In the genomic region with DNA sequence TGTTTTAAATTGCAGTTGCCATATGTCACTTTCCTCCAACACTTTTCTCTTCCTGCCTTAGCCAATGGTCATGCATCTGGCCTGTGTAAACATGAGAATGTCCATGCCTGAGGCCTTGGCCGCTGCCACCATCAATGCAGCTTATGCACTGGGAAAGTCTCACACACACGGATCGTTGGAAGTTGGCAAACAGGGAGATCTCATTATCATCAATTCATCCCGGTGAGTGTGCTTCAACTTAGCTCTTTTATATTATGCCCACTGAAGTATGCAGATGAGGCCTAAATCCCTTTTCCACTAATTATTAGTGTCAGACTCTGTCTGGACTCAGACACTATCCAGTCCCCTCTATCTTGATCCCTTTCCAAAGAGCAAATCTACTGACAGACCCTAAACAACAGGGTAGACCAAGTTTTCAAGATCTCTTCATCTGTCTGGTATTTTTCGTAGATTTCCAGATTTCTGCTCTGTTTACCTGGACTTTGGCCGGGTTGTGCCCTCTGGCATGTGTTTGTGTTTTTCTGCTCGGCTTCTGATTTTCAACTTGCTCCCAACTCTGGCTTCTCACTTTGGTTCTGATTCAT, we compare ENCODE assay signal across 1 cellular context.
A peak's percentile ranks its signal among the peaks of the same experiment; 100 is the strongest.
TF ChIP-seq lines count a peak whose summit lies in the region.

No MANE protein-coding gene starts in this region.

TF ChIP-seq in HepG2, 621 proteins besides CTCF, POLR2A, EP300 and RAD21 (continued from another document and continues in another):
- TF ChIP-seq, protein P1, sequence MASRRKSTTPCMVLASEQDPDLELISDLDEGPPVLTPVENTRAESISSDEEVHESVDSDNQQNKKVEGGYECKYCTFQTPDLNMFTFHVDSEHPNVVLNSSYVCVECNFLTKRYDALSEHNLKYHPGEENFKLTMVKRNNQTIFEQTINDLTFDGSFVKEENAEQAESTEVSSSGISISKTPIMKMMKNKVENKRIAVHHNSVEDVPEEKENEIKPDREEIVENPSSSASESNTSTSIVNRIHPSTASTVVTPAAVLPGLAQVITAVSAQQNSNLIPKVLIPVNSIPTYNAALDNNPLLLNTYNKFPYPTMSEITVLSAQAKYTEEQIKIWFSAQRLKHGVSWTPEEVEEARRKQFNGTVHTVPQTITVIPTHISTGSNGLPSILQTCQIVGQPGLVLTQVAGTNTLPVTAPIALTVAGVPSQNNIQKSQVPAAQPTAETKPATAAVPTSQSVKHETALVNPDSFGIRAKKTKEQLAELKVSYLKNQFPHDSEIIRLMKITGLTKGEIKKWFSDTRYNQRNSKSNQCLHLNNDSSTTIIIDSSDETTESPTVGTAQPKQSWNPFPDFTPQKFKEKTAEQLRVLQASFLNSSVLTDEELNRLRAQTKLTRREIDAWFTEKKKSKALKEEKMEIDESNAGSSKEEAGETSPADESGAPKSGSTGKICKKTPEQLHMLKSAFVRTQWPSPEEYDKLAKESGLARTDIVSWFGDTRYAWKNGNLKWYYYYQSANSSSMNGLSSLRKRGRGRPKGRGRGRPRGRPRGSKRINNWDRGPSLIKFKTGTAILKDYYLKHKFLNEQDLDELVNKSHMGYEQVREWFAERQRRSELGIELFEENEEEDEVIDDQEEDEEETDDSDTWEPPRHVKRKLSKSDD (CRISPR knock-in tag; IDR thresholded peaks at IDR 0.05; ENCODE audit: low read depth): no peak
- TF ChIP-seq ZNF230 (CRISPR knock-in tag; IDR thresholded peaks at IDR 0.05) (no peak), ZNF747 (CRISPR knock-in tag; IDR thresholded peaks at IDR 0.05; ENCODE audit: borderline replicate concordance) (no peak), ASH2L (IDR thresholded peaks at IDR 0.05; ENCODE audit: insufficient read length, low read depth, low read length) (peak; percentile 93), KLF15 (CRISPR knock-in tag; IDR thresholded peaks at IDR 0.05; ENCODE audit: borderline replicate concordance) (no peak), MXI1 (IDR thresholded peaks at IDR 0.05; ENCODE audit: borderline replicate concordance, low read depth, low read length) (peak; percentile 27; the same call in 1 of the 3 replicates), ZNF460 (CRISPR knock-in tag; IDR thresholded peaks at IDR 0.05; ENCODE audit: borderline replicate concordance) (no peak), SAP130 (CRISPR knock-in tag; IDR thresholded peaks at IDR 0.05; ENCODE audit: low read depth) (peak; percentile 82), NFIC (IDR thresholded peaks at IDR 0.05; ENCODE audit: low read length) (peak; percentile 74; the same call in 1 of the 2 replicates), SALL2 (CRISPR knock-in tag; IDR thresholded peaks at IDR 0.05) (no peak), PHF21A (CRISPR knock-in tag; IDR thresholded peaks at IDR 0.05) (peak; percentile 54; the same call in 1 of the 2 replicates), SMARCC2 (IDR thresholded peaks at IDR 0.05) (no peak), HHEX (CRISPR knock-in tag; IDR thresholded peaks at IDR 0.05) (no peak), RELA (CRISPR knock-in tag; IDR thresholded peaks at IDR 0.05) (no peak), ZNF761 (CRISPR knock-in tag; conservative IDR thresholded peaks at IDR 0.05) (no peak), RFXAP (CRISPR knock-in tag; IDR thresholded peaks at IDR 0.05; ENCODE audit: borderline replicate concordance) (no peak), KDM4B (CRISPR knock-in tag; IDR thresholded peaks at IDR 0.05) (no peak; the same call in 1 of the 2 replicates), HNRNPH1 (optimal IDR thresholded peaks at IDR 0.05; ENCODE audit: low read depth, low read length) (no peak), HNRNPL (IDR thresholded peaks at IDR 0.05; ENCODE audit: low read depth, low read length) (no peak), FOSL2 (CRISPR knock-in tag; IDR thresholded peaks at IDR 0.05) (peak; percentile 68), SMAD9 (CRISPR knock-in tag; IDR thresholded peaks at IDR 0.05) (no peak), ZMYM4 (CRISPR knock-in tag; IDR thresholded peaks at IDR 0.05) (peak; percentile 75), ZNF782 (CRISPR knock-in tag; IDR thresholded peaks at IDR 0.05; ENCODE audit: borderline replicate concordance) (no peak), CENPT (CRISPR knock-in tag; IDR thresholded peaks at IDR 0.05; ENCODE audit: low read depth) (no peak), NCOA1 (CRISPR knock-in tag; IDR thresholded peaks at IDR 0.05) (no peak), ZNF496 (CRISPR knock-in tag; IDR thresholded peaks at IDR 0.05; ENCODE audit: insufficient replicate concordance) (no peak), RBFOX2 (IDR thresholded peaks at IDR 0.05; ENCODE audit: low read depth, low read length) (0 out of 2 replicates have a peak, but pooled peaks have one; percentile 13), ZNF878 (CRISPR knock-in tag; IDR thresholded peaks at IDR 0.05) (no peak), KDM3A (CRISPR knock-in tag; IDR thresholded peaks at IDR 0.05; ENCODE audit: low read depth) (0 out of 2 replicates have a peak, but pooled peaks have one; percentile 47), ZBTB3 (CRISPR knock-in tag; IDR thresholded peaks at IDR 0.05; ENCODE audit: borderline replicate concordance, low read depth) (no peak), NFRKB (IDR thresholded peaks at IDR 0.05) (no peak), ZNF773 (CRISPR knock-in tag; IDR thresholded peaks at IDR 0.05; ENCODE audit: borderline replicate concordance) (no peak)
- TF ChIP-seq, protein P2, sequence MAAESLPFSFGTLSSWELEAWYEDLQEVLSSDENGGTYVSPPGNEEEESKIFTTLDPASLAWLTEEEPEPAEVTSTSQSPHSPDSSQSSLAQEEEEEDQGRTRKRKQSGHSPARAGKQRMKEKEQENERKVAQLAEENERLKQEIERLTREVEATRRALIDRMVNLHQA (CRISPR knock-in tag; IDR thresholded peaks at IDR 0.05): no peak
- TF ChIP-seq, protein P3, sequence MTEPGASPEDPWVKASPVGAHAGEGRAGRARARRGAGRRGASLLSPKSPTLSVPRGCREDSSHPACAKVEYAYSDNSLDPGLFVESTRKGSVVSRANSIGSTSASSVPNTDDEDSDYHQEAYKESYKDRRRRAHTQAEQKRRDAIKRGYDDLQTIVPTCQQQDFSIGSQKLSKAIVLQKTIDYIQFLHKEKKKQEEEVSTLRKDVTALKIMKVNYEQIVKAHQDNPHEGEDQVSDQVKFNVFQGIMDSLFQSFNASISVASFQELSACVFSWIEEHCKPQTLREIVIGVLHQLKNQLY (CRISPR knock-in tag; IDR thresholded peaks at IDR 0.05): 0 out of 2 replicates have a peak, but pooled peaks have one; percentile 51
- TF ChIP-seq, protein P4, sequence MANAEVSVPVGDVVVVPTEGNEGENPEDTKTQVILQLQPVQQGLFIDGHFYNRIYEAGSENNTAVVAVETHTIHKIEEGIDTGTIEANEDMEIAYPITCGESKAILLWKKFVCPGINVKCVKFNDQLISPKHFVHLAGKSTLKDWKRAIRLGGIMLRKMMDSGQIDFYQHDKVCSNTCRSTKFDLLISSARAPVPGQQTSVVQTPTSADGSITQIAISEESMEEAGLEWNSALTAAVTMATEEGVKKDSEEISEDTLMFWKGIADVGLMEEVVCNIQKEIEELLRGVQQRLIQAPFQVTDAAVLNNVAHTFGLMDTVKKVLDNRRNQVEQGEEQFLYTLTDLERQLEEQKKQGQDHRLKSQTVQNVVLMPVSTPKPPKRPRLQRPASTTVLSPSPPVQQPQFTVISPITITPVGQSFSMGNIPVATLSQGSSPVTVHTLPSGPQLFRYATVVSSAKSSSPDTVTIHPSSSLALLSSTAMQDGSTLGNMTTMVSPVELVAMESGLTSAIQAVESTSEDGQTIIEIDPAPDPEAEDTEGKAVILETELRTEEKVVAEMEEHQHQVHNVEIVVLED (CRISPR knock-in tag; IDR thresholded peaks at IDR 0.05; ENCODE audit: borderline replicate concordance): no peak; the same call in 1 of the 2 replicates
- TF ChIP-seq, protein P5, sequence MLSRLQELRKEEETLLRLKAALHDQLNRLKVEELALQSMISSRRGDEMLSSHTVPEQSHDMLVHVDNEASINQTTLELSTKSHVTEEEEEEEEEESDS (CRISPR knock-in tag; IDR thresholded peaks at IDR 0.05; ENCODE audit: borderline replicate concordance): no peak
- TF ChIP-seq, protein P6, sequence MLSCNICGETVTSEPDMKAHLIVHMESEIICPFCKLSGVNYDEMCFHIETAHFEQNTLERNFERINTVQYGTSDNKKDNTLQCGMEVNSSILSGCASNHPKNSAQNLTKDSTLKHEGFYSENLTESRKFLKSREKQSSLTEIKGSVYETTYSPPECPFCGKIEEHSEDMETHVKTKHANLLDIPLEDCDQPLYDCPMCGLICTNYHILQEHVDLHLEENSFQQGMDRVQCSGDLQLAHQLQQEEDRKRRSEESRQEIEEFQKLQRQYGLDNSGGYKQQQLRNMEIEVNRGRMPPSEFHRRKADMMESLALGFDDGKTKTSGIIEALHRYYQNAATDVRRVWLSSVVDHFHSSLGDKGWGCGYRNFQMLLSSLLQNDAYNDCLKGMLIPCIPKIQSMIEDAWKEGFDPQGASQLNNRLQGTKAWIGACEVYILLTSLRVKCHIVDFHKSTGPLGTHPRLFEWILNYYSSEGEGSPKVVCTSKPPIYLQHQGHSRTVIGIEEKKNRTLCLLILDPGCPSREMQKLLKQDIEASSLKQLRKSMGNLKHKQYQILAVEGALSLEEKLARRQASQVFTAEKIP (CRISPR knock-in tag; IDR thresholded peaks at IDR 0.05; ENCODE audit: borderline replicate concordance): no peak
- TF ChIP-seq, protein P7, sequence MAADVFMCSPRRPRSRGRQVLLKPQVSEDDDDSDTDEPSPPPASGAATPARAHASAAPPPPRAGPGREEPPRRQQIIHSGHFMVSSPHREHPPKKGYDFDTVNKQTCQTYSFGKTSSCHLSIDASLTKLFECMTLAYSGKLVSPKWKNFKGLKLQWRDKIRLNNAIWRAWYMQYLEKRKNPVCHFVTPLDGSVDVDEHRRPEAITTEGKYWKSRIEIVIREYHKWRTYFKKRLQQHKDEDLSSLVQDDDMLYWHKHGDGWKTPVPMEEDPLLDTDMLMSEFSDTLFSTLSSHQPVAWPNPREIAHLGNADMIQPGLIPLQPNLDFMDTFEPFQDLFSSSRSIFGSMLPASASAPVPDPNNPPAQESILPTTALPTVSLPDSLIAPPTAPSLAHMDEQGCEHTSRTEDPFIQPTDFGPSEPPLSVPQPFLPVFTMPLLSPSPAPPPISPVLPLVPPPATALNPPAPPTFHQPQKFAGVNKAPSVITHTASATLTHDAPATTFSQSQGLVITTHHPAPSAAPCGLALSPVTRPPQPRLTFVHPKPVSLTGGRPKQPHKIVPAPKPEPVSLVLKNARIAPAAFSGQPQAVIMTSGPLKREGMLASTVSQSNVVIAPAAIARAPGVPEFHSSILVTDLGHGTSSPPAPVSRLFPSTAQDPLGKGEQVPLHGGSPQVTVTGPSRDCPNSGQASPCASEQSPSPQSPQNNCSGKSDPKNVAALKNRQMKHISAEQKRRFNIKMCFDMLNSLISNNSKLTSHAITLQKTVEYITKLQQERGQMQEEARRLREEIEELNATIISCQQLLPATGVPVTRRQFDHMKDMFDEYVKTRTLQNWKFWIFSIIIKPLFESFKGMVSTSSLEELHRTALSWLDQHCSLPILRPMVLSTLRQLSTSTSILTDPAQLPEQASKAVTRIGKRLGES (CRISPR knock-in tag; IDR thresholded peaks at IDR 0.05; ENCODE audit: borderline replicate concordance): no peak
- TF ChIP-seq, protein P8, sequence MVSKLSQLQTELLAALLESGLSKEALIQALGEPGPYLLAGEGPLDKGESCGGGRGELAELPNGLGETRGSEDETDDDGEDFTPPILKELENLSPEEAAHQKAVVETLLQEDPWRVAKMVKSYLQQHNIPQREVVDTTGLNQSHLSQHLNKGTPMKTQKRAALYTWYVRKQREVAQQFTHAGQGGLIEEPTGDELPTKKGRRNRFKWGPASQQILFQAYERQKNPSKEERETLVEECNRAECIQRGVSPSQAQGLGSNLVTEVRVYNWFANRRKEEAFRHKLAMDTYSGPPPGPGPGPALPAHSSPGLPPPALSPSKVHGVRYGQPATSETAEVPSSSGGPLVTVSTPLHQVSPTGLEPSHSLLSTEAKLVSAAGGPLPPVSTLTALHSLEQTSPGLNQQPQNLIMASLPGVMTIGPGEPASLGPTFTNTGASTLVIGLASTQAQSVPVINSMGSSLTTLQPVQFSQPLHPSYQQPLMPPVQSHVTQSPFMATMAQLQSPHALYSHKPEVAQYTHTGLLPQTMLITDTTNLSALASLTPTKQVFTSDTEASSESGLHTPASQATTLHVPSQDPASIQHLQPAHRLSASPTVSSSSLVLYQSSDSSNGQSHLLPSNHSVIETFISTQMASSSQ (IDR thresholded peaks at IDR 0.05; ENCODE audit: low read depth): no peak
- TF ChIP-seq, protein P8 (CRISPR knock-in tag; IDR thresholded peaks at IDR 0.05; ENCODE audit: borderline replicate concordance): no peak
- TF ChIP-seq, protein P9, sequence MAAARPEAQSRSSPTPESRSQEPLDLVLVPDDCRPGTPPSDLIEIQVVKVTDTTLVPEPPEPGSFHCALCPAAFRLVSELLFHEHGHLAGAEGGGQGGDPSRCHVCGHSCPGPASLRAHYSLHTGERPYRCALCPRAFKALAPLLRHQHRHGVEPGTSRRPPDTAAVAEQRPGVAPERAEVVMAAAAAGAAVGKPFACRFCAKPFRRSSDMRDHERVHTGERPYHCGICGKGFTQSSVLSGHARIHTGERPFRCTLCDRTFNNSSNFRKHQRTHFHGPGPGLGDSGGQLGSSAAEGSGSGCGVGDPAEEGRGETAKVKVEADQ (CRISPR knock-in tag; IDR thresholded peaks at IDR 0.05; ENCODE audit: borderline replicate concordance): no peak
